Comparison of ENCODE assay signal across 8 cellular contexts in genomic region chr7:85554294-85554877, GRCh38.
DNase-seq lines count a peak whose midpoint lies in the region; ATAC-seq and TF ChIP-seq lines count a peak whose summit lies in the region.

No MANE protein-coding gene starts in this region.

- H3K9me3 ChIP-seq in DOHH2 (ENCODE audit: control insufficient read depth, insufficient read depth, low read length) (no peaks in the 10 kb centered on the region), lung (ENCODE audit: control insufficient read depth in 2 of 2, insufficient read depth in 1 of 2, low read length in 1 of 2) (no peaks in the 10 kb centered on the region)

- WGBS in lung, 2 donors = 0 to 2% methylated on average over 1 of the region's 1 CpG

- TF ChIP-seq CTCF in DOHH2 (IDR thresholded peaks at IDR 0.05; ENCODE audit: low read depth, low read length, poor library complexity, severe bottlenecking) (peak; percentile 85), cardiac fibroblast (IDR thresholded peaks at IDR 0.05; ENCODE audit: low read depth, low read length) (peak; percentile 56), lung (IDR thresholded peaks at IDR 0.05; ENCODE audit: control extremely low read depth, extremely low read depth) (peak; percentile 20)

- no peaks in the 10 kb centered on the region for H3K36me3 Mint-ChIP-seq in effector memory CD8-positive, alpha-beta T cell (ENCODE audit: insufficient read depth)

- H3K4me3 ChIP-seq in DOHH2 (ENCODE audit: low read length) (no peak overlapping the region), cardiac fibroblast (replicated peaks in 1 of 2; ENCODE audit: low read depth in 2 of 2, low read length in 2 of 2) (no peak overlapping the region), lung (no peak overlapping the region)

- no peaks in the 10 kb centered on the region for H3K27me3 Mint-ChIP-seq in effector memory CD8-positive, alpha-beta T cell

- no peak overlapping the region for H3K4me2 ChIP-seq in DOHH2 (ENCODE audit: low read length)

- peaks cover 8% of the 10 kb centered on the region in 2 donors for H3K9me3 Mint-ChIP-seq in effector memory CD8-positive, alpha-beta T cell

- no peaks in the 10 kb centered on the region for H3F3A ChIP-seq in DOHH2 (ENCODE audit: control insufficient read depth, insufficient read depth)

- H3K4me1 ChIP-seq in DOHH2 (ENCODE audit: control insufficient read depth, low read length) = no peaks in the 10 kb centered on the region
- no peaks in the 10 kb centered on the region for H3K4me1 ChIP-seq in lung (ENCODE audit: control insufficient read depth in 2 of 2, insufficient read depth in 2 of 2, low read length in 2 of 2)

- H3K36me3 ChIP-seq in DOHH2 (ENCODE audit: control insufficient read depth, low read length) (no peaks in the 10 kb centered on the region), lung (ENCODE audit: control insufficient read depth in 2 of 2, insufficient read depth in 2 of 2, low read length in 2 of 2) (no peaks in the 10 kb centered on the region)

- H3K27ac Mint-ChIP-seq in effector memory CD8-positive, alpha-beta T cell = no peak overlapping the region

- H3K79me2 ChIP-seq in DOHH2 (ENCODE audit: control insufficient read depth, low read length) = no peaks in the 10 kb centered on the region

- H3K9me2 ChIP-seq in DOHH2 (replicated peaks; ENCODE audit: control insufficient read depth, low read length) = no peaks in the 10 kb centered on the region

- H4K20me1 ChIP-seq in DOHH2 (ENCODE audit: control insufficient read depth, insufficient read depth, low read depth, low read length) = no peaks in the 10 kb centered on the region

- ATAC-seq in GM19463 (IDR thresholded peaks at IDR 0.05; ENCODE audit: unreplicated experiment) = peak; percentile 83
- ATAC-seq in HG03565 (IDR thresholded peaks at IDR 0.05; ENCODE audit: unreplicated experiment) = peak; percentile 74
- ATAC-seq in lung (ENCODE audit: insufficient read depth, low FRiP score) = peak; percentile 84
- ATAC-seq in effector memory CD8-positive, alpha-beta T cell (replicated peaks) = no peak
- ATAC-seq in stimulated activated naive CD8-positive, alpha-beta T cell treated with anti-CD3 and anti-CD28 coated beads, Interleukin-15, Interleukin-2, amounts not matched to agents 100 U/mL and 50 U/mL, for 24 hours = no peak

- H3K4me3 Mint-ChIP-seq in effector memory CD8-positive, alpha-beta T cell = no peak overlapping the region

- H3K4me1 Mint-ChIP-seq in effector memory CD8-positive, alpha-beta T cell (ENCODE audit: low read depth in 2 of 2) = no peaks in the 10 kb centered on the region

- H3K27me3 ChIP-seq in DOHH2 (ENCODE audit: control insufficient read depth, low read length) (no peaks in the 10 kb centered on the region), lung (ENCODE audit: control insufficient read depth, insufficient read depth) (no peaks in the 10 kb centered on the region)

- H3K27ac ChIP-seq in DOHH2 (ENCODE audit: low read depth, low read length) (no peak overlapping the region), lung (ENCODE audit: low read depth in 1 of 2, low read length in 1 of 2) (no peak overlapping the region)

- DNase-seq in NCI-H82 (lab: John Stamatoyannopoulos, UW) = peak; percentile 70
- peak; percentile 79 to 85 for DNase-seq in cardiac fibroblast (ENCODE audit: low read depth in 2 of 2)
- DNase-seq in lung (ENCODE audit: low spot score) = no peak
- no peak for DNase-seq in effector memory CD8-positive, alpha-beta T cell
- no peak for DNase-seq in stimulated activated naive CD8-positive, alpha-beta T cell treated with anti-CD3 and anti-CD28 coated beads, Interleukin-15, Interleukin-2, amounts not matched to agents 100 U/mL and 50 U/mL, for 24 hours

Comparison
In these comparisons a context has a peak if more than half of its experiments do, and no peak if none do; other contexts are left out.
1. CTCF ChIP-seq: peak in every context shown above with its lines; median percentile 85 in DOHH2; 56 in cardiac fibroblast; 20 in lung.
2. ATAC-seq: peak in GM19463 (single experiment), HG03565 (single experiment) and lung (single experiment); none in effector memory CD8-positive, alpha-beta T cell (single experiment) and stimulated activated naive CD8-positive, alpha-beta T cell treated with anti-CD3 and anti-CD28 coated beads, Interleukin-15, Interleukin-2, amounts not matched to agents 100 U/mL and 50 U/mL, for 24 hours (single experiment).
3. DNase-seq: peak in NCI-H82 (single experiment) and cardiac fibroblast (2 of 2); none in lung (single experiment), effector memory CD8-positive, alpha-beta T cell (0 of 3) and stimulated activated naive CD8-positive, alpha-beta T cell treated with anti-CD3 and anti-CD28 coated beads, Interleukin-15, Interleukin-2, amounts not matched to agents 100 U/mL and 50 U/mL, for 24 hours (single experiment).